In the genomic region with DNA sequence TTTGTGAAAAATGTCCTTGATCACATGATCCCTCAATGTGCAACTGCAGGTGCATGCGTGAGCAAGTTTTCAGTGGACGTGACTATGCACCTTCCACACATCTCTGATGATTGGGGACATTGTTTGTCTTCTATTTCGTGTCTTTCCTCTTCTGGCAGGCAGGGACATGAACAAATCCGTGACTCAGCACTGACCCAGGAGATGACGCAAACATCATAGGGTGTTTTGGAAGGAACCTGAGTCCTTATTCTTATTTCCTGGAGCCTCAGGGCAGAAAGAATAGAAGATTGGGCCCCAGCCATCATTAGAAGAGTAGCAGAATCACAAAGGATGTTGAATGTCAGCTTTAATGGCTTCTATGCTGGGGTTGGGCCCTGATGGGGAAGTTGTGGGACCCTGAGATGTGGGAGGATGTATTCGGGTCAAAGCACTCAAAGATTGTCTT, we compare ENCODE assay signal across 12 cellular contexts. TPM values are rescaled to one million over a fixed set of nuclear protein-coding genes. Genes with fewer than 3 reads are reported as not detected.
A peak's percentile ranks its signal among the peaks of the same experiment; 100 is the strongest.
DNase-seq lines count a peak whose midpoint lies in the region; ATAC-seq and TF ChIP-seq lines count a peak whose summit lies in the region.
"Had no signal": no experiment of that assay in that cellular context is flagged by ENCODE, and none has a peak within 500 bp of the region (broad histone marks: within the 10 kb centered on the region; RNA-seq: fewer than 3 reads in every experiment).

No MANE protein-coding gene starts in this region.

- no peak overlapping the region for H3K56ac ChIP-seq in IMR-90 (ENCODE audit: extremely low read depth, insufficient read depth, low read length)

- H2AK5ac ChIP-seq in IMR-90 (ENCODE audit: low read depth, low read length): no peak overlapping the region

- TF ChIP-seq RAD21 in IMR-90 (IDR thresholded peaks at IDR 0.05; ENCODE audit: low read length): no peak

- no peaks in the 10 kb centered on the region for H3K4me1 Mint-ChIP-seq in CD4-positive, alpha-beta T cell (ENCODE audit: low read depth)
- H3K4me1 Mint-ChIP-seq: activated naive CD8-positive, alpha-beta T cell treated with anti-CD3 and anti-CD28 coated beads, Interleukin-2, amount 10 ng/mL, durations not matched to agents 7 days and 5 days; natural killer cell had no signal

- in situ Hi-C loops in IMR-90 (cut with MboI; ENCODE audit: low sequenced_read_pairs): no loop called here

- H2BK20ac ChIP-seq in IMR-90 (ENCODE audit: low read depth, low read length): no peak overlapping the region

- DNase-seq in AG10803 (ENCODE audit: low read depth) (peak; percentile 9), IMR-90 (peak; percentile 9), SKM-1 (lab: John Stamatoyannopoulos, UW; ENCODE audit: unreplicated experiment) (peak; percentile 17), hepatocyte (ENCODE audit: low spot score) (peak; percentile 1), NCI-H2029 (lab: John Stamatoyannopoulos, UW) (no peak)
- no peak for DNase-seq in stimulated activated CD4-positive, alpha-beta T cell treated with anti-CD3 and anti-CD28 coated beads, Interleukin-2, amount 100 ng/mL, for 48 hours
- DNase-seq in CD4-positive, alpha-beta T cell: no peak
- DNase-seq: activated naive CD8-positive, alpha-beta T cell treated with anti-CD3 and anti-CD28 coated beads, Interleukin-2, amount 10 ng/mL, durations not matched to agents 7 days and 5 days; C1 segment of cervical spinal cord; natural killer cell had no signal

- H3K36me3 ChIP-seq in IMR-90 (ENCODE audit: control insufficient read depth, insufficient read depth, low read length) (no peaks in the 10 kb centered on the region), hepatocyte (replicated peaks; ENCODE audit: insufficient read depth, low read depth) (no peaks in the 10 kb centered on the region)

- H4K8ac ChIP-seq in IMR-90 (ENCODE audit: low read depth in 2 of 2, low read length in 2 of 2): no peak overlapping the region

- H3K36me3 Mint-ChIP-seq in CD4-positive, alpha-beta T cell (ENCODE audit: low read depth): peaks cover 29% of the 10 kb centered on the region
- H3K36me3 Mint-ChIP-seq: natural killer cell had no signal

- no TSS peak for BruUV-seq in IMR-90 (replicated peaks; lab: Mats Ljungman, UMichigan)

- H3K9me3 Mint-ChIP-seq in CD4-positive, alpha-beta T cell: no peaks in the 10 kb centered on the region
- H3K9me3 Mint-ChIP-seq: natural killer cell had no signal

- H4K91ac ChIP-seq in IMR-90 (ENCODE audit: insufficient read depth, low read depth, low read length): no peak overlapping the region

- H3K4me3 ChIP-seq in AG10803 (ENCODE audit: low read length): no peak overlapping the region
- no peak overlapping the region for H3K4me3 ChIP-seq in IMR-90 (ENCODE audit: insufficient read depth, low read depth, low read length)
- no peak overlapping the region for H3K4me3 ChIP-seq in hepatocyte

- no peaks in the 10 kb centered on the region for H3K79me1 ChIP-seq in IMR-90 (ENCODE audit: low read depth in 1 of 2, low read length in 2 of 2)

- no peak for TF ChIP-seq POLR2A in IMR-90 (IDR thresholded peaks at IDR 0.05; ENCODE audit: low read depth, low read length)

- dilution Hi-C loops in IMR-90 (cut with HindIII; ENCODE audit: low sequenced_read_pairs, unreplicated experiment): no loop called here

- H3K27ac ChIP-seq in IMR-90 (ENCODE audit: insufficient read depth, low read length): no peak overlapping the region
- H3K27ac ChIP-seq in hepatocyte: no peak overlapping the region
- H3K27ac ChIP-seq in CD4-positive, alpha-beta T cell (ENCODE audit: low read depth, low read length): no peak overlapping the region

- no peak overlapping the region for H4K5ac ChIP-seq in IMR-90 (ENCODE audit: low read depth, low read length)

- no peak overlapping the region for H2BK120ac ChIP-seq in IMR-90 (ENCODE audit: low read depth, low read length)

- no peaks in the 10 kb centered on the region for H3K79me2 ChIP-seq in hepatocyte

- H3K9me3 ChIP-seq in IMR-90 (ENCODE audit: control insufficient read depth, insufficient read depth, low read length) (no peaks in the 10 kb centered on the region), hepatocyte (ENCODE audit: low read depth) (no peaks in the 10 kb centered on the region)
- H3K9me3 ChIP-seq in CD4-positive, alpha-beta T cell (ENCODE audit: control insufficient read depth, low read length): no peaks in the 10 kb centered on the region

- no peaks in the 10 kb centered on the region for H3K27me3 Mint-ChIP-seq in CD4-positive, alpha-beta T cell
- H3K27me3 Mint-ChIP-seq: activated naive CD8-positive, alpha-beta T cell treated with anti-CD3 and anti-CD28 coated beads, Interleukin-2, amount 10 ng/mL, durations not matched to agents 7 days and 5 days had no signal

- H3K9me1 ChIP-seq in IMR-90 (ENCODE audit: insufficient read depth, low read length): no peaks in the 10 kb centered on the region

- no peak overlapping the region for H3K9ac ChIP-seq in IMR-90 (ENCODE audit: low read depth, low read length)

- intact Hi-C loops in IMR-90 (cut with micrococcal nuclease): no loop called here
- intact Hi-C loops in CD4-positive, alpha-beta T cell (cut with DNase I, micrococcal nuclease): no loop called here

- H3K27ac Mint-ChIP-seq in CD4-positive, alpha-beta T cell: no peak overlapping the region
- H3K27ac Mint-ChIP-seq: activated naive CD8-positive, alpha-beta T cell treated with anti-CD3 and anti-CD28 coated beads, Interleukin-2, amount 10 ng/mL, durations not matched to agents 7 days and 5 days; natural killer cell; T-helper 1 cell treated with Interleukin-12 subunit alpha and Interleukin-12 subunit beta and Interleukin-4 antibody, amounts not matched to agents 30 μg/mL and 1 μg/mL, for 36 hours had no signal

- H2BK15ac ChIP-seq in IMR-90 (ENCODE audit: low read depth, low read length): no peak overlapping the region

- H3K27me3 ChIP-seq in IMR-90 (ENCODE audit: control insufficient read depth, insufficient read depth, low read length) (no peaks in the 10 kb centered on the region), hepatocyte (no peaks in the 10 kb centered on the region)
- H3K27me3 ChIP-seq in CD4-positive, alpha-beta T cell (ENCODE audit: control insufficient read depth, insufficient read depth, low read length): no peaks in the 10 kb centered on the region

- H2AFZ ChIP-seq in IMR-90 (replicated peaks; ENCODE audit: low read length, poor library complexity) (no peak overlapping the region), hepatocyte (no peak overlapping the region)

- no peak overlapping the region for H2AK9ac ChIP-seq in IMR-90 (replicated peaks; ENCODE audit: low read depth, low read length, poor library complexity)

- H3K14ac ChIP-seq in IMR-90 (replicated peaks; ENCODE audit: low read depth, low read length): no peak overlapping the region

- no peak overlapping the region for H3K23ac ChIP-seq in IMR-90 (ENCODE audit: low read depth, low read length)

- H2BK5ac ChIP-seq in IMR-90 (ENCODE audit: low read depth, low read length, poor library complexity, severe bottlenecking): no peak overlapping the region

- H3K4ac ChIP-seq in IMR-90 (ENCODE audit: low read depth, low read length): no peak overlapping the region

- POLR2A ChIA-PET in IMR-90 (lab: Charles Lee; ENCODE audit: unreplicated experiment): no interaction called here
- POLR2A ChIA-PET in CD4-positive, alpha-beta T cell (lab: Charles Lee): no interaction called here

- H3K18ac ChIP-seq in IMR-90 (ENCODE audit: low read depth, low read length): no peak overlapping the region

- H3K4me2 ChIP-seq in IMR-90 (ENCODE audit: low read depth, low read length) (no peak overlapping the region), hepatocyte (no peak overlapping the region)

- no peaks in the 10 kb centered on the region for H3K9me2 ChIP-seq in hepatocyte (replicated peaks; ENCODE audit: insufficient read depth)

- no peaks in the 10 kb centered on the region for H3K4me1 ChIP-seq in IMR-90 (ENCODE audit: control insufficient read depth, insufficient read depth, low read length)
- no peaks in the 10 kb centered on the region for H3K4me1 ChIP-seq in hepatocyte (ENCODE audit: insufficient read depth)

- H4K20me1 ChIP-seq in IMR-90 (ENCODE audit: insufficient read depth, low read length) (no peaks in the 10 kb centered on the region), hepatocyte (ENCODE audit: insufficient read depth, poor library complexity, severe bottlenecking) (no peaks in the 10 kb centered on the region)

- ATAC-seq in IMR-90 (ENCODE audit: low read depth) (no peak), HG03139 (IDR thresholded peaks at IDR 0.05; ENCODE audit: unreplicated experiment) (no peak)
- no peak for ATAC-seq in CD4-positive, alpha-beta T cell (ENCODE audit: poor library complexity)

- CTCF ChIA-PET in IMR-90 (lab: Yijun Ruan, JAX): no interaction called here
- CTCF ChIA-PET in CD4-positive, alpha-beta T cell (lab: Charles Lee): no interaction called here

- WGBS in IMR-90 (ENCODE audit: extremely low coverage in 2 of 2, insufficient read length in 1 of 2), 2 experiments: 64% methylated on average over 3 of the region's 6 CpGs; no CpG with 5 or more reads in 1 of the 2 experiments
- whole genome bisulfite sequencing in hepatocyte (ENCODE audit: low lambda C conversion rate, missing lambda C conversion rate): 81% methylated on average over 6 of the region's 6 CpGs

- H3K4me3 Mint-ChIP-seq in CD4-positive, alpha-beta T cell: no peak overlapping the region
- H3K4me3 Mint-ChIP-seq: activated naive CD8-positive, alpha-beta T cell treated with anti-CD3 and anti-CD28 coated beads, Interleukin-2, amount 10 ng/mL, durations not matched to agents 7 days and 5 days; natural killer cell; T-helper 1 cell treated with Interleukin-12 subunit alpha and Interleukin-12 subunit beta and Interleukin-4 antibody, amounts not matched to agents 30 μg/mL and 1 μg/mL, for 36 hours had no signal

- TF ChIP-seq CTCF in AG10803 (conservative IDR thresholded peaks at IDR 0.05; ENCODE audit: low read length): no peak
- no peak for TF ChIP-seq CTCF in IMR-90 (conservative IDR thresholded peaks at IDR 0.05; ENCODE audit: low read depth, low read length)
- TF ChIP-seq CTCF in hepatocyte (IDR thresholded peaks at IDR 0.05; ENCODE audit: poor library complexity): no peak
- TF ChIP-seq CTCF in CD4-positive, alpha-beta T cell (IDR thresholded peaks at IDR 0.05): no peak

RNA-seq across cellular contexts. Expression of gene SIRPD, which starts 11.9 kb away (rescaled TPM):
- total RNA-seq in IMR-90 (2012; rRNA removed) (not detected in 2 replicates), hepatocyte (not detected in 2 replicates)
- polyA plus RNA-seq in IMR-90 (2012; rRNA removed) (not detected in 2 replicates), hepatocyte (not detected in 2 replicates)
- not detected in 2 replicates for polyA plus RNA-seq in IMR-90 (2012; cell fraction: cytosol; rRNA removed)
- polyA plus RNA-seq in IMR-90 (2012; cell fraction: nucleus; rRNA removed; ENCODE audit: low replicate concordance): not detected in 2 replicates
- total RNA-seq in CD4-positive, alpha-beta T cell: under 1 TPM; 0.28 to 0.55 TPM
- total RNA-seq: natural killer cell had no signal

RNA-seq across cellular contexts. Expression of gene SIRPB1, which starts 50.4 kb away (rescaled TPM):
- total RNA-seq in IMR-90 (2012; rRNA removed) (0.56 and 0.90 TPM in 2 replicates), hepatocyte (0.12 and 0.97 TPM in 2 replicates)
- polyA plus RNA-seq in IMR-90 (2012; rRNA removed) (1.0 and 1.6 TPM in 2 replicates), hepatocyte (0.33 and 0.57 TPM in 2 replicates)
- polyA plus RNA-seq in IMR-90 (2012; cell fraction: cytosol; rRNA removed): 0.55 and 0.93 TPM in 2 replicates
- 0.84 and 1.1 TPM in 2 replicates for polyA plus RNA-seq in IMR-90 (2012; cell fraction: nucleus; rRNA removed; ENCODE audit: low replicate concordance)
- total RNA-seq in CD4-positive, alpha-beta T cell: 1 to 10 TPM; 7.8 to 8.6 TPM

Comparison
In these comparisons a context has a peak if more than half of its experiments do, and no peak if none do; other contexts are left out.
1. DNase-seq: peak in AG10803 (single experiment), IMR-90 (single experiment), SKM-1 (single experiment) and hepatocyte (single experiment); none in NCI-H2029 (single experiment), stimulated activated CD4-positive, alpha-beta T cell treated with anti-CD3 and anti-CD28 coated beads, Interleukin-2, amount 100 ng/mL, for 48 hours (0 of 2) and CD4-positive, alpha-beta T cell (0 of 10).